In the genomic region with DNA sequence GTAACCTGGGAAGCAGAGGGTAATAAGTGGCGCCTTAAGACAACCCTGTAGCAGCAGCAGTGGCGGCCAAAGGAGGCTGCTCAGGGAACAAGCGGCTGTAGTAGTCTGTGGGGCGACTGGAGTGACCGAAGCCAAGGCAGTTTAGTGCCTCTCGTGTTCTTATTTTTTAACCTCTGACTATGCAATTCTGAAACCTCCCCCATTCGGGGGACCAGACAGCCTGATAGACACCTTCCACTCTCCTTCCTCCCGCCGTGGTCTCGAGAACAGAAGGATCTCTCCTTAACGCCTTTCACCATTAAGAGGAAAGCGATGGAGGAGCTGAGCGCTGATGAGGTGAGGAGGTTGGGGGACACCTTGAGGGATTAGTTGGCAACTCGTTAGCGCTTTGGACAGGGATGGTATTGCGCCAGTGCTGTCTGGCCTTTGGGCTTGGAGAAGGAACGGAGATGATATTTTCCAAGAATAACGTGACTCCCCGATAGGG, we compare ENCODE assay signal across 8 cellular contexts. TPM values are rescaled to one million over a fixed set of nuclear protein-coding genes. Genes with fewer than 3 reads are reported as not detected.
A peak's percentile ranks its signal among the peaks of the same experiment; 100 is the strongest.
DNase-seq lines count a peak whose midpoint lies in the region; ATAC-seq and TF ChIP-seq lines count a peak whose summit lies in the region.

No MANE protein-coding gene starts in this region.

- no peaks in the 10 kb centered on the region for H3K36me3 ChIP-seq in ES-I3 (ENCODE audit: insufficient read depth, low read length)
- H3K36me3 ChIP-seq in brain microvascular endothelial cell (replicated peaks), result peaks cover 10% of the 10 kb centered on the region

- ATAC-seq in HG02884 (IDR thresholded peaks at IDR 0.05; ENCODE audit: unreplicated experiment), result peak; percentile 8
- peak; percentile 52 for ATAC-seq in stimulated activated effector memory CD8-positive, alpha-beta T cell treated with anti-CD3 and anti-CD28 coated beads, Interleukin-12 subunit alpha, Interleukin-12 subunit beta, amount 100 ng/mL, for 72 hours

- H3K36me3 Mint-ChIP-seq in stimulated activated effector memory CD8-positive, alpha-beta T cell treated with anti-CD3 and anti-CD28 coated beads, Interleukin-12 subunit alpha, Interleukin-12 subunit beta, amount 100 ng/mL, for 72 hours, result peaks cover 25% of the 10 kb centered on the region

- H3K9me3 Mint-ChIP-seq in stimulated activated effector memory CD8-positive, alpha-beta T cell treated with anti-CD3 and anti-CD28 coated beads, Interleukin-12 subunit alpha, Interleukin-12 subunit beta, amount 100 ng/mL, for 72 hours, result no peaks in the 10 kb centered on the region

- H3K9ac ChIP-seq in ES-I3 (ENCODE audit: low read depth, low read length), result peak overlapping the region; percentile 88

- no peaks in the 10 kb centered on the region for H3K27me3 ChIP-seq in brain microvascular endothelial cell (replicated peaks)
- no peaks in the 10 kb centered on the region for H3K27me3 ChIP-seq in layer of hippocampus (ENCODE audit: control insufficient read depth, insufficient read depth, low read length)

- peak; percentile 41 for DNase-seq in A172 (ENCODE audit: low spot score)
- peak; percentile 12 to 24 for DNase-seq in NCI-H526 (lab: John Stamatoyannopoulos, UW)
- peak; percentile 28 for DNase-seq in brain microvascular endothelial cell
- DNase-seq in stimulated activated effector memory CD8-positive, alpha-beta T cell treated with anti-CD3 and anti-CD28 coated beads, Interleukin-12 subunit alpha, Interleukin-12 subunit beta, amount 100 ng/mL, for 72 hours (ENCODE audit: low spot score in 2 of 2), result peak in 1 of 2 donors; percentile 66
- DNase-seq in GOT3 (lab: John Stamatoyannopoulos, UW), result no peak

- H3K9me3 ChIP-seq in ES-I3 (ENCODE audit: control insufficient read depth, insufficient read depth, low read length), result no peaks in the 10 kb centered on the region

- no peak for TF ChIP-seq CTCF in brain microvascular endothelial cell (IDR thresholded peaks at IDR 0.05; ENCODE audit: low read depth, low read length, missing control alignments)

- H3K4me3 Mint-ChIP-seq in stimulated activated effector memory CD8-positive, alpha-beta T cell treated with anti-CD3 and anti-CD28 coated beads, Interleukin-12 subunit alpha, Interleukin-12 subunit beta, amount 100 ng/mL, for 72 hours, result peak overlapping the region; percentile 91

- H3K4me3 ChIP-seq in brain microvascular endothelial cell (ENCODE audit: low read depth, low read length), result peak overlapping the region; percentile 98

- peak overlapping the region; percentile 97 for H3K27ac Mint-ChIP-seq in stimulated activated effector memory CD8-positive, alpha-beta T cell treated with anti-CD3 and anti-CD28 coated beads, Interleukin-12 subunit alpha, Interleukin-12 subunit beta, amount 100 ng/mL, for 72 hours

- H3K27ac ChIP-seq in brain microvascular endothelial cell (peak overlapping the region; percentile 94), layer of hippocampus (ENCODE audit: low read depth, low read length) (peak overlapping the region; percentile 97)

- in situ Hi-C loops in brain microvascular endothelial cell (cut with HindIII; ENCODE audit: low pct_ligation_motif_present, low sequenced_read_pairs), result no loop called here

- peaks cover 24% of the 10 kb centered on the region for H3K4me1 Mint-ChIP-seq in stimulated activated effector memory CD8-positive, alpha-beta T cell treated with anti-CD3 and anti-CD28 coated beads, Interleukin-12 subunit alpha, Interleukin-12 subunit beta, amount 100 ng/mL, for 72 hours

- H3K4me1 ChIP-seq in ES-I3 (ENCODE audit: insufficient read depth, low read length), result no peaks in the 10 kb centered on the region

RNA-seq across cellular contexts. Expression of a gene that starts 0.6 kb away (rescaled TPM):
- total RNA-seq in A172 (2014; rRNA removed; shearing (Covaris generic)), result 22.2 and 23.5 TPM in 2 replicates

RNA-seq across cellular contexts. Expression of a gene that starts 36.4 kb away (rescaled TPM):
- total RNA-seq in A172 (2014; rRNA removed; shearing (Covaris generic)), result not detected in 2 replicates
